ENCODE assay signal across 1 cellular context in the genomic region with DNA sequence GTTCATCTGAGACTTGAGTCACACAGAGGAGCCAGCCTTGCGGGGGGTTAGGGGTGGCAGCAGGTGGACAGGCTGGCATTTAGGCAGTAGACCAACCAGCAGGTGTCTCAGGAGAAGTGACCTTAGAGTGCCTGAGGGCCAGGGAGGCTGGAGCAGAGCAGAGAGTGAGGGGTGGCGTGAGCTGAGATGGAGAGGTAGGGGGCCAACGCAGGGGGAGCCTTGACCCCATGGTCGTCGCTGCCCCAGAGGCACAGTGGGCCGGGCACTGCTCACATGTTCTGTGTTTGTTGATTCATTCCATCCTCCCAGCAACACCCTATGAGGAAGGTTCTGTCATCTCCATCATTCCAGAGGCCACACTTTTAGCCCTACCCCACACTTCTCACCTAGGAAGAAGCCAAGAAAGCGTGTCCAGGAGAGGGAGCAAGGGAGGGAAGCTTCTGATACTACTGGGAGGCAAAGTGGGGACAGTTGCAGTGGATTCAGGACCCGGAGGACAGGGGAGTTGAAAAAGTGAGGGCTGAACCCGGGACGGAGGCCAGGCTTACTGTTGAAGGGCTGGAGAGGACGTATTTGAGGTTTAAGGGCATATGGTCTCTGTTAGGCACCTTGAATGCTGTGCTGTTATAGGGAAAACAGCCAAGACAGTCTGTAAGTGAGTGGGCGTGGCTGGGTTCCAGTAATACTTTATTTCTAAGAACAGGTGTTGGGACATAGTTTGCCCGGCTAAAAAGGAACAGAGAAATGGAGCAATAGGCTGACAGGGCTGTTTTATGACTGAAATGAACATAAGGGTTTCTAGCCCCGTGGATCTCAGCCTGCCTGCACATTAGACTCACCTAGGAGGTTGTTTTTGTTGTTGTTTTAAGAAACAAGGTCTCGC.
TF ChIP-seq lines count a peak whose summit lies in the region.

No MANE protein-coding gene starts in this region.

TF ChIP-seq in HepG2, 621 proteins besides CTCF, POLR2A, EP300 and RAD21:
- TF ChIP-seq, protein P1, sequence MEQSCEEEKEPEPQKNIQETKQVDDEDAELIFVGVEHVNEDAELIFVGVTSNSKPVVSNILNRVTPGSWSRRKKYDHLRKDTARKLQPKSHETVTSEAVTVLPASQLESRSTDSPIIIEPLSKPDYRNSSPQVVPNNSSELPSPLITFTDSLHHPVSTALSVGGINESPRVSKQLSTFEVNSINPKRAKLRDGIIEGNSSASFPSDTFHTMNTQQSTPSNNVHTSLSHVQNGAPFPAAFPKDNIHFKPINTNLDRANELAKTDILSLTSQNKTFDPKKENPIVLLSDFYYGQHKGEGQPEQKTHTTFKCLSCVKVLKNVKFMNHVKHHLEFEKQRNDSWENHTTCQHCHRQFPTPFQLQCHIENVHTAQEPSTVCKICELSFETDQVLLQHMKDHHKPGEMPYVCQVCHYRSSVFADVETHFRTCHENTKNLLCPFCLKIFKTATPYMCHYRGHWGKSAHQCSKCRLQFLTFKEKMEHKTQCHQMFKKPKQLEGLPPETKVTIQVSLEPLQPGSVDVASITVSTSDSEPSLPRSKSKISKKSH (CRISPR knock-in tag; IDR thresholded peaks at IDR 0.05; ENCODE audit: borderline replicate concordance): no peak
- TF ChIP-seq, protein P2, sequence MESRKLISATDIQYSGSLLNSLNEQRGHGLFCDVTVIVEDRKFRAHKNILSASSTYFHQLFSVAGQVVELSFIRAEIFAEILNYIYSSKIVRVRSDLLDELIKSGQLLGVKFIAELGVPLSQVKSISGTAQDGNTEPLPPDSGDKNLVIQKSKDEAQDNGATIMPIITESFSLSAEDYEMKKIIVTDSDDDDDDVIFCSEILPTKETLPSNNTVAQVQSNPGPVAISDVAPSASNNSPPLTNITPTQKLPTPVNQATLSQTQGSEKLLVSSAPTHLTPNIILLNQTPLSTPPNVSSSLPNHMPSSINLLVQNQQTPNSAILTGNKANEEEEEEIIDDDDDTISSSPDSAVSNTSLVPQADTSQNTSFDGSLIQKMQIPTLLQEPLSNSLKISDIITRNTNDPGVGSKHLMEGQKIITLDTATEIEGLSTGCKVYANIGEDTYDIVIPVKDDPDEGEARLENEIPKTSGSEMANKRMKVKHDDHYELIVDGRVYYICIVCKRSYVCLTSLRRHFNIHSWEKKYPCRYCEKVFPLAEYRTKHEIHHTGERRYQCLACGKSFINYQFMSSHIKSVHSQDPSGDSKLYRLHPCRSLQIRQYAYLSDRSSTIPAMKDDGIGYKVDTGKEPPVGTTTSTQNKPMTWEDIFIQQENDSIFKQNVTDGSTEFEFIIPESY (CRISPR knock-in tag; IDR thresholded peaks at IDR 0.05): peak; percentile 86
- no peak for TF ChIP-seq ZNF335 (CRISPR knock-in tag; IDR thresholded peaks at IDR 0.05)
TF ChIP-seq in HepG2: peak in this region for 1.
